10 cellular contexts compared by ENCODE assay signal in genomic region chr11:86064236-86064803, GRCh38. TPM values are rescaled to one million over a fixed set of nuclear protein-coding genes. Genes with fewer than 3 reads are reported as not detected.
DNase-seq lines count a peak whose midpoint lies in the region; ATAC-seq and TF ChIP-seq lines count a peak whose summit lies in the region.
"Had no signal": no experiment of that assay in that cellular context is flagged by ENCODE, and none has a peak within 500 bp of the region (broad histone marks: within the 10 kb centered on the region; RNA-seq: fewer than 3 reads in every experiment).

No MANE protein-coding gene starts in this region.

- H3K27ac ChIP-seq in tibial artery = peak overlapping the region; percentile 94 to 97
- H3K27ac ChIP-seq: C4-2B had no signal

- ATAC-seq in activated T-cell treated with anti-CD3 and anti-CD28 coated beads, Interleukin-2, amount 50 U/mL, for 72 hours (replicated peaks in 1 of 2) = no peak
- ATAC-seq in GM21619 (IDR thresholded peaks at IDR 0.05; ENCODE audit: unreplicated experiment) = no peak

- H3K36me3 ChIP-seq in tibial artery = no peaks in the 10 kb centered on the region

- H3K9me3 ChIP-seq in tibial artery = no peaks in the 10 kb centered on the region

- H3K4me3 Mint-ChIP-seq in activated T-cell treated with anti-CD3 and anti-CD28 coated beads, Interleukin-2, amount 50 U/mL, for 72 hours = peak overlapping the region; percentile 96 to 99
- peak overlapping the region; percentile 95 for H3K4me3 Mint-ChIP-seq in activated T-helper 2 cell treated with anti-CD3 and anti-CD28 coated beads, Interferon-gamma antibody, Interleukin-2, Interleukin-4, amounts not matched to agents 10 μg/mL and 5 μg/mL and 100 μg/mL, durations not matched to agents 14 hours and 24 hours and 36 hours (ENCODE audit: low read depth)

- peaks cover 65% of the 10 kb centered on the region for H3K4me1 Mint-ChIP-seq in activated T-cell treated with anti-CD3 and anti-CD28 coated beads, Interleukin-2, amount 50 U/mL, for 72 hours (ENCODE audit: low read depth)
- H3K4me1 Mint-ChIP-seq in activated T-helper 2 cell treated with anti-CD3 and anti-CD28 coated beads, Interferon-gamma antibody, Interleukin-2, Interleukin-4, amounts not matched to agents 10 μg/mL and 5 μg/mL and 100 μg/mL, durations not matched to agents 14 hours and 24 hours and 36 hours (ENCODE audit: low read depth) = peaks cover 39% of the 10 kb centered on the region

- H3K27me3 Mint-ChIP-seq in activated T-cell treated with anti-CD3 and anti-CD28 coated beads, Interleukin-2, amount 50 U/mL, for 72 hours (ENCODE audit: low read depth) = no peaks in the 10 kb centered on the region
- H3K27me3 Mint-ChIP-seq in activated T-helper 2 cell treated with anti-CD3 and anti-CD28 coated beads, Interferon-gamma antibody, Interleukin-2, Interleukin-4, amounts not matched to agents 10 μg/mL and 5 μg/mL and 100 μg/mL, durations not matched to agents 14 hours and 24 hours and 36 hours (ENCODE audit: low read depth) = no peaks in the 10 kb centered on the region

- H3K27ac Mint-ChIP-seq in activated T-cell treated with anti-CD3 and anti-CD28 coated beads, Interleukin-2, amount 50 U/mL, for 72 hours = peak overlapping the region; percentile 99
- peak overlapping the region; percentile 79 for H3K27ac Mint-ChIP-seq in activated T-helper 2 cell treated with anti-CD3 and anti-CD28 coated beads, Interferon-gamma antibody, Interleukin-2, Interleukin-4, amounts not matched to agents 10 μg/mL and 5 μg/mL and 100 μg/mL, durations not matched to agents 14 hours and 24 hours and 36 hours

- H3K36me3 Mint-ChIP-seq in activated T-cell treated with anti-CD3 and anti-CD28 coated beads, Interleukin-2, amount 50 U/mL, for 72 hours (ENCODE audit: insufficient read depth in 2 of 2) = peaks cover 20 to 23% of the 10 kb centered on the region in 2 donors
- peaks cover 66% of the 10 kb centered on the region for H3K36me3 Mint-ChIP-seq in activated T-helper 2 cell treated with anti-CD3 and anti-CD28 coated beads, Interferon-gamma antibody, Interleukin-2, Interleukin-4, amounts not matched to agents 10 μg/mL and 5 μg/mL and 100 μg/mL, durations not matched to agents 14 hours and 24 hours and 36 hours (ENCODE audit: low read depth)

- H3K27me3 ChIP-seq in tibial artery = no peaks in the 10 kb centered on the region

- H3K9me3 Mint-ChIP-seq in activated T-cell treated with anti-CD3 and anti-CD28 coated beads, Interleukin-2, amount 50 U/mL, for 72 hours = no peaks in the 10 kb centered on the region
- peaks cover 4% of the 10 kb centered on the region for H3K9me3 Mint-ChIP-seq in activated T-helper 2 cell treated with anti-CD3 and anti-CD28 coated beads, Interferon-gamma antibody, Interleukin-2, Interleukin-4, amounts not matched to agents 10 μg/mL and 5 μg/mL and 100 μg/mL, durations not matched to agents 14 hours and 24 hours and 36 hours

- peak overlapping the region; percentile 78 to 85 for H3K4me3 ChIP-seq in tibial artery

- DNase-seq in activated T-cell treated with anti-CD3 and anti-CD28 coated beads, Interleukin-2, amount 50 U/mL, for 72 hours = no peak
- no peak for DNase-seq in activated T-cell treated with anti-CD3 and anti-CD28 coated beads, Interleukin-2, amount 50 U/mL, for 1 hour
- DNase-seq in activated T-helper 2 cell treated with anti-CD3 and anti-CD28 coated beads, Interferon-gamma antibody, Interleukin-2, Interleukin-4, amounts not matched to agents 10 μg/mL and 5 μg/mL and 100 μg/mL, durations not matched to agents 14 hours and 24 hours and 36 hours (ENCODE audit: low spot score) = no peak
- peak; percentile 53 for DNase-seq in glomerular visceral epithelial cell (ENCODE audit: extremely low spot score)
- DNase-seq in tibial artery = no peak
- DNase-seq in GOT3 (lab: John Stamatoyannopoulos, UW) = no peak
- no peak for DNase-seq in NCI-H510A (lab: John Stamatoyannopoulos, UW)
- DNase-seq: occipital lobe had no signal

- intact Hi-C loops in activated T-helper 2 cell treated with anti-CD3 and anti-CD28 coated beads, Interferon-gamma antibody, Interleukin-2, Interleukin-4, amounts not matched to agents 10 μg/mL and 5 μg/mL and 100 μg/mL, durations not matched to agents 14 hours and 24 hours and 36 hours (cut with micrococcal nuclease) = loop anchor here (1.0 to 10.0 kb wide), 3 partner anchors 17 to 740 kb away; partner anchors contain the start of gene PRSS23
- intact Hi-C loops in tibial artery (cut with DNase I; ENCODE audit: low total_unique reads) = loop anchor here (5.0 kb wide), 1 partner anchor 123 kb away; no protein-coding TSS in a partner anchor

- H3K4me1 ChIP-seq in tibial artery = peaks cover 0 to 68% (median 25%) of the 10 kb centered on the region in 4 donors

- TF ChIP-seq CTCF in tibial artery (IDR thresholded peaks at IDR 0.05) = no peak

RNA-seq across cellular contexts. Expression of gene PICALM, which starts 4.6 kb away (rescaled TPM):
- total RNA-seq in activated T-cell treated with anti-CD3 and anti-CD28 coated beads, Interleukin-2, amount 50 U/mL, for 72 hours = 100 to 1,000 TPM in 1 of 2 donors, 10 to 100 TPM in 1; 70.3 to 103 TPM
- 193 and 213 TPM in 2 replicates for total RNA-seq in activated T-helper 2 cell treated with anti-CD3 and anti-CD28 coated beads, Interferon-gamma antibody, Interleukin-2, Interleukin-4, amounts not matched to agents 10 μg/mL and 5 μg/mL and 100 μg/mL, durations not matched to agents 14 hours and 24 hours and 36 hours
